ENCODE assay signal across 12 cellular contexts in the genomic region with DNA sequence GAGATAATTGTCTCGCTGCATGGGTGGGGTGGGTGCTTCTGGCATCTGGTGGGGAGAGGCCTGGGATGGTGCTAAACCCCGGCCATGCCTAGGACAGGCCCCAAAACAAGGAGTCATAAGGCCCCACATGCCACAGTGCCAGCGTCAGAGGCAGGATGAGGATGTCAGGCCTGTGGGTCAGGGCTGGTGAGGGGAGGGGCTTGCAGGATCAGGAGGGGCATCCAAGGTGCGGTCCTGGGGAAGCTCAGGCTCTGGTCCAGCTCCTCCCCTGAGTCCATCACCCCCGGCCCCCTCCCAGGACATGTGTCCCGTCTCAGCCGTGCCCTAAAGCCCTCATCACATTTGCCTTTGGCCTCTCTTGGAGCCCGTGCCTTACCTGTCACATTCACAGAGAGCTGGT. TPM values are rescaled to one million over a fixed set of nuclear protein-coding genes. Genes with fewer than 3 reads are reported as not detected.
DNase-seq lines count a peak whose midpoint lies in the region; ATAC-seq and TF ChIP-seq lines count a peak whose summit lies in the region.
"Not testable (repeated sequence)": the region's sequence is repeated elsewhere in the genome, so short reads cannot be mapped to it uniquely, and the experiment has no call there.
"Had no signal": no experiment of that assay in that cellular context is flagged by ENCODE, and none has a peak within 500 bp of the region (broad histone marks: within the 10 kb centered on the region; RNA-seq: fewer than 3 reads in every experiment).

No MANE protein-coding gene starts in this region.

- H3K4me2 ChIP-seq in BLaER1 treated with 17β-estradiol and CSF1 and Interleukin-3, amounts not matched to agents 10 nM and 100 nM, result peak overlapping the region; percentile 68 to 94 (median 87); a peak in 20 of 22 replicates

- H4K20me1 ChIP-seq in BLaER1 treated with 17β-estradiol and CSF1 and Interleukin-3, amounts not matched to agents 10 nM and 100 nM, result not testable (repeated sequence)

- H3K4me1 ChIP-seq in BLaER1 treated with 17β-estradiol and CSF1 and Interleukin-3, amounts not matched to agents 10 nM and 100 nM, result peaks cover 12 to 58% (median 44%) of the 10 kb centered on the region in 10 experiments

- H3K27ac Mint-ChIP-seq in activated CD4-positive, alpha-beta T cell treated with anti-CD3 and anti-CD28 coated beads for 36 hours, result not testable (repeated sequence)
- H3K27ac Mint-ChIP-seq in activated CD8-positive, alpha-beta T cell treated with anti-CD3 and anti-CD28 coated beads, Interleukin-2, amount 10 ng/mL, durations not matched to agents 7 days and 5 days, result peak overlapping the region; percentile 87
- peak overlapping the region; percentile 64 for H3K27ac Mint-ChIP-seq in activated T-helper 1 cell treated with anti-CD3 and anti-CD28 coated beads, Interleukin-12 subunit alpha, Interleukin-12 subunit beta, Interleukin-2, Interleukin-4 antibody, amounts not matched to agents 30 ng/mL and 10 ng/mL and 1 ng/mL, durations not matched to agents 14 hours and 24 hours and 36 hours
- peak overlapping the region; percentile 89 for H3K27ac Mint-ChIP-seq in activated naive CD8-positive, alpha-beta T cell treated with anti-CD3 and anti-CD28 coated beads, Interleukin-2, amount 10 ng/mL, durations not matched to agents 7 days and 5 days
- peak overlapping the region in 1 of 2 donors; percentile 59 for H3K27ac Mint-ChIP-seq in natural killer cell
- peak overlapping the region; percentile 62 for H3K27ac Mint-ChIP-seq in stimulated activated naive B cell treated with anti-CD40 and anti-IgM and Interleukin-4, amounts not matched to agents 10 μg/mL and 1 μg/mL and 100 μg/mL, for 72 hours

- H3K27me3 Mint-ChIP-seq in activated CD4-positive, alpha-beta T cell treated with anti-CD3 and anti-CD28 coated beads for 36 hours; activated CD8-positive, alpha-beta T cell treated with anti-CD3 and anti-CD28 coated beads, Interleukin-2, amount 10 ng/mL, durations not matched to agents 7 days and 5 days (ENCODE audit: low read depth); activated naive CD8-positive, alpha-beta T cell treated with anti-CD3 and anti-CD28 coated beads, Interleukin-2, amount 10 ng/mL, durations not matched to agents 7 days and 5 days; natural killer cell (ENCODE audit: low read depth in 2 of 2): not testable (repeated sequence)
- peaks cover 15% of the 10 kb centered on the region for H3K27me3 Mint-ChIP-seq in activated T-helper 1 cell treated with anti-CD3 and anti-CD28 coated beads, Interleukin-12 subunit alpha, Interleukin-12 subunit beta, Interleukin-2, Interleukin-4 antibody, amounts not matched to agents 30 ng/mL and 10 ng/mL and 1 ng/mL, durations not matched to agents 14 hours and 24 hours and 36 hours (ENCODE audit: insufficient read depth)
- H3K27me3 Mint-ChIP-seq in stimulated activated naive B cell treated with anti-CD40 and anti-IgM and Interleukin-4, amounts not matched to agents 10 μg/mL and 1 μg/mL and 100 μg/mL, for 72 hours, result peaks cover 21 to 27% of the 10 kb centered on the region in 2 donors

- not testable (repeated sequence) for DNase-seq in activated CD4-positive, alpha-beta T cell treated with anti-CD3 and anti-CD28 coated beads for 36 hours; activated CD8-positive, alpha-beta T cell treated with anti-CD3 and anti-CD28 coated beads, Interleukin-2, amount 10 ng/mL, durations not matched to agents 7 days and 5 days; activated T-helper 1 cell treated with anti-CD3 and anti-CD28 coated beads, Interleukin-12 subunit alpha, Interleukin-12 subunit beta, Interleukin-2, Interleukin-4 antibody, amounts not matched to agents 30 ng/mL and 10 ng/mL and 1 ng/mL, durations not matched to agents 14 hours and 24 hours and 36 hours (ENCODE audit: low spot score); activated naive CD8-positive, alpha-beta T cell treated with anti-CD3 and anti-CD28 coated beads, Interleukin-2, amount 10 ng/mL, durations not matched to agents 7 days and 5 days; natural killer cell; stimulated activated naive B cell treated with anti-CD40 and anti-IgM and Interleukin-4, amounts not matched to agents 10 μg/mL and 1 μg/mL and 100 μg/mL, for 72 hours

- CTCF ChIA-PET in activated CD4-positive, alpha-beta T cell treated with anti-CD3 and anti-CD28 coated beads for 36 hours (lab: Charles Lee), result interaction anchor here (0.8 kb wide), 1 partner anchor 28 kb away, joined by 3 read pairs; no protein-coding TSS in a partner anchor
- CTCF ChIA-PET in activated CD8-positive, alpha-beta T cell treated with anti-CD3 and anti-CD28 coated beads, Interleukin-2, amount 10 ng/mL, durations not matched to agents 7 days and 5 days (lab: Charles Lee), result interaction anchor here (1.2 to 1.6 kb wide), 2 partner anchors 13 to 15 kb away, joined by 3 read pairs; no protein-coding TSS in a partner anchor

- not testable (repeated sequence) for H3K27me3 ChIP-seq in BLaER1 treated with 17β-estradiol and CSF1 and Interleukin-3, amounts not matched to agents 10 nM and 100 nM

- not testable (repeated sequence) for H3K9me3 Mint-ChIP-seq in activated CD4-positive, alpha-beta T cell treated with anti-CD3 and anti-CD28 coated beads for 36 hours (ENCODE audit: low read depth); activated CD8-positive, alpha-beta T cell treated with anti-CD3 and anti-CD28 coated beads, Interleukin-2, amount 10 ng/mL, durations not matched to agents 7 days and 5 days (ENCODE audit: insufficient read depth); activated naive CD8-positive, alpha-beta T cell treated with anti-CD3 and anti-CD28 coated beads, Interleukin-2, amount 10 ng/mL, durations not matched to agents 7 days and 5 days; natural killer cell; stimulated activated naive B cell treated with anti-CD40 and anti-IgM and Interleukin-4, amounts not matched to agents 10 μg/mL and 1 μg/mL and 100 μg/mL, for 72 hours
- H3K9me3 Mint-ChIP-seq in activated T-helper 1 cell treated with anti-CD3 and anti-CD28 coated beads, Interleukin-12 subunit alpha, Interleukin-12 subunit beta, Interleukin-2, Interleukin-4 antibody, amounts not matched to agents 30 ng/mL and 10 ng/mL and 1 ng/mL, durations not matched to agents 14 hours and 24 hours and 36 hours, result peaks cover 14% of the 10 kb centered on the region

- POLR2A ChIA-PET in activated CD4-positive, alpha-beta T cell treated with anti-CD3 and anti-CD28 coated beads for 36 hours (lab: Charles Lee); activated CD8-positive, alpha-beta T cell treated with anti-CD3 and anti-CD28 coated beads, Interleukin-2, amount 10 ng/mL, durations not matched to agents 7 days and 5 days (lab: Charles Lee); activated naive CD8-positive, alpha-beta T cell treated with anti-CD3 and anti-CD28 coated beads, Interleukin-2, amount 10 ng/mL, durations not matched to agents 7 days and 5 days (lab: Charles Lee): not testable (repeated sequence)

- H3K4me3 ChIP-seq in BLaER1 treated with 17β-estradiol and CSF1 and Interleukin-3, amounts not matched to agents 10 nM and 100 nM, result peak overlapping the region in 1 of 10 experiments; percentile 29; a peak in 1 of 20 replicates

- H3K4me3 Mint-ChIP-seq in activated CD4-positive, alpha-beta T cell treated with anti-CD3 and anti-CD28 coated beads for 36 hours, result peak overlapping the region; percentile 44
- H3K4me3 Mint-ChIP-seq in activated CD8-positive, alpha-beta T cell treated with anti-CD3 and anti-CD28 coated beads, Interleukin-2, amount 10 ng/mL, durations not matched to agents 7 days and 5 days, result peak overlapping the region; percentile 56
- peak overlapping the region; percentile 54 for H3K4me3 Mint-ChIP-seq in activated T-helper 1 cell treated with anti-CD3 and anti-CD28 coated beads, Interleukin-12 subunit alpha, Interleukin-12 subunit beta, Interleukin-2, Interleukin-4 antibody, amounts not matched to agents 30 ng/mL and 10 ng/mL and 1 ng/mL, durations not matched to agents 14 hours and 24 hours and 36 hours
- H3K4me3 Mint-ChIP-seq in activated naive CD8-positive, alpha-beta T cell treated with anti-CD3 and anti-CD28 coated beads, Interleukin-2, amount 10 ng/mL, durations not matched to agents 7 days and 5 days, result peak overlapping the region; percentile 80
- H3K4me3 Mint-ChIP-seq in natural killer cell, result peak overlapping the region; percentile 53
- not testable (repeated sequence) for H3K4me3 Mint-ChIP-seq in stimulated activated naive B cell treated with anti-CD40 and anti-IgM and Interleukin-4, amounts not matched to agents 10 μg/mL and 1 μg/mL and 100 μg/mL, for 72 hours

- intact Hi-C loops in activated CD4-positive, alpha-beta T cell treated with anti-CD3 and anti-CD28 coated beads for 36 hours (cut with DNase I, micrococcal nuclease); activated T-helper 1 cell treated with anti-CD3 and anti-CD28 coated beads, Interleukin-12 subunit alpha, Interleukin-12 subunit beta, Interleukin-2, Interleukin-4 antibody, amounts not matched to agents 30 ng/mL and 10 ng/mL and 1 ng/mL, durations not matched to agents 14 hours and 24 hours and 36 hours (cut with micrococcal nuclease); natural killer cell (cut with micrococcal nuclease): not testable (repeated sequence)

- not testable (repeated sequence) for TF ChIP-seq CTCF in natural killer cell (IDR thresholded peaks at IDR 0.05)

- peaks cover 0 to 24% (median 0%) of the 10 kb centered on the region in 11 experiments; a peak in 10 of 22 replicates for H3K9me3 ChIP-seq in BLaER1 treated with 17β-estradiol and CSF1 and Interleukin-3, amounts not matched to agents 10 nM and 100 nM (replicated peaks in 1 of 11)
- peaks cover 10% of the 10 kb centered on the region for H3K9me3 ChIP-seq in KOPT-K1 (ENCODE audit: insufficient read depth, low read length, poor library complexity, severe bottlenecking)

- H3K36me3 Mint-ChIP-seq in activated CD4-positive, alpha-beta T cell treated with anti-CD3 and anti-CD28 coated beads for 36 hours (ENCODE audit: low read depth); activated CD8-positive, alpha-beta T cell treated with anti-CD3 and anti-CD28 coated beads, Interleukin-2, amount 10 ng/mL, durations not matched to agents 7 days and 5 days (ENCODE audit: low read depth); activated T-helper 1 cell treated with anti-CD3 and anti-CD28 coated beads, Interleukin-12 subunit alpha, Interleukin-12 subunit beta, Interleukin-2, Interleukin-4 antibody, amounts not matched to agents 30 ng/mL and 10 ng/mL and 1 ng/mL, durations not matched to agents 14 hours and 24 hours and 36 hours (ENCODE audit: low read depth); activated naive CD8-positive, alpha-beta T cell treated with anti-CD3 and anti-CD28 coated beads, Interleukin-2, amount 10 ng/mL, durations not matched to agents 7 days and 5 days; natural killer cell; stimulated activated naive B cell treated with anti-CD40 and anti-IgM and Interleukin-4, amounts not matched to agents 10 μg/mL and 1 μg/mL and 100 μg/mL, for 72 hours: not testable (repeated sequence)

- peak overlapping the region in 1 of 11 experiments; percentile 50; a peak in 1 of 22 replicates for H3K27ac ChIP-seq in BLaER1 treated with 17β-estradiol and CSF1 and Interleukin-3, amounts not matched to agents 10 nM and 100 nM
- peak overlapping the region; percentile 61 for H3K27ac ChIP-seq in KOPT-K1 (ENCODE audit: low read depth, low read length, poor library complexity, severe bottlenecking)

- not testable (repeated sequence) for H3K36me3 ChIP-seq in BLaER1 treated with 17β-estradiol and CSF1 and Interleukin-3, amounts not matched to agents 10 nM and 100 nM; KOPT-K1 (ENCODE audit: insufficient read depth, low read length)

- ATAC-seq in activated CD4-positive, alpha-beta T cell treated with anti-CD3 and anti-CD28 coated beads for 36 hours; stimulated activated naive B cell treated with anti-CD40 and anti-IgM and Interleukin-4, amounts not matched to agents 10 μg/mL and 1 μg/mL and 100 μg/mL, for 72 hours (replicated peaks): not testable (repeated sequence)
- peak; percentile 50 for ATAC-seq in activated CD8-positive, alpha-beta T cell treated with anti-CD3 and anti-CD28 coated beads, Interleukin-2, amount 10 ng/mL, durations not matched to agents 7 days and 5 days
- ATAC-seq in activated naive CD8-positive, alpha-beta T cell treated with anti-CD3 and anti-CD28 coated beads, Interleukin-2, amount 10 ng/mL, durations not matched to agents 7 days and 5 days (ENCODE audit: low read depth), result peak; percentile 31
- peak in 1 of 3 donors; percentile 21 for ATAC-seq in natural killer cell

- not testable (repeated sequence) for H3K9ac ChIP-seq in BLaER1 treated with 17β-estradiol and CSF1 and Interleukin-3, amounts not matched to agents 10 nM and 100 nM

- H3K4me1 Mint-ChIP-seq in activated CD4-positive, alpha-beta T cell treated with anti-CD3 and anti-CD28 coated beads for 36 hours, result peaks cover 11% of the 10 kb centered on the region
- H3K4me1 Mint-ChIP-seq in activated CD8-positive, alpha-beta T cell treated with anti-CD3 and anti-CD28 coated beads, Interleukin-2, amount 10 ng/mL, durations not matched to agents 7 days and 5 days (ENCODE audit: low read depth), result peaks cover 35% of the 10 kb centered on the region
- H3K4me1 Mint-ChIP-seq in activated T-helper 1 cell treated with anti-CD3 and anti-CD28 coated beads, Interleukin-12 subunit alpha, Interleukin-12 subunit beta, Interleukin-2, Interleukin-4 antibody, amounts not matched to agents 30 ng/mL and 10 ng/mL and 1 ng/mL, durations not matched to agents 14 hours and 24 hours and 36 hours (ENCODE audit: low read depth), result peaks cover 24% of the 10 kb centered on the region
- peaks cover 22% of the 10 kb centered on the region for H3K4me1 Mint-ChIP-seq in activated naive CD8-positive, alpha-beta T cell treated with anti-CD3 and anti-CD28 coated beads, Interleukin-2, amount 10 ng/mL, durations not matched to agents 7 days and 5 days
- peaks cover 7 to 15% of the 10 kb centered on the region in 2 donors for H3K4me1 Mint-ChIP-seq in natural killer cell
- peaks cover 14 to 23% of the 10 kb centered on the region in 2 donors for H3K4me1 Mint-ChIP-seq in stimulated activated naive B cell treated with anti-CD40 and anti-IgM and Interleukin-4, amounts not matched to agents 10 μg/mL and 1 μg/mL and 100 μg/mL, for 72 hours

RNA-seq across cellular contexts. Expression of gene SIGLEC12, which starts 0.7 kb away (rescaled TPM):
- total RNA-seq in activated CD4-positive, alpha-beta T cell treated with anti-CD3 and anti-CD28 coated beads for 36 hours, result 1 to 10 TPM; 1.2 to 1.9 TPM
- under 1 TPM; 0.34 to 0.53 TPM for total RNA-seq in activated CD8-positive, alpha-beta T cell treated with anti-CD3 and anti-CD28 coated beads, Interleukin-2, amount 10 ng/mL, durations not matched to agents 7 days and 5 days
- total RNA-seq in activated T-helper 1 cell treated with anti-CD3 and anti-CD28 coated beads, Interleukin-12 subunit alpha, Interleukin-12 subunit beta, Interleukin-2, Interleukin-4 antibody, amounts not matched to agents 30 ng/mL and 10 ng/mL and 1 ng/mL, durations not matched to agents 14 hours and 24 hours and 36 hours, result 0.52 and 0.54 TPM in 2 replicates
- 1 to 10 TPM; 3.7 to 5.3 TPM for total RNA-seq in activated naive CD8-positive, alpha-beta T cell treated with anti-CD3 and anti-CD28 coated beads, Interleukin-2, amount 10 ng/mL, durations not matched to agents 7 days and 5 days
- under 1 TPM in 2 of 3 donors, not detected in 1; 0.50 to 0.57 TPM for total RNA-seq in natural killer cell
- total RNA-seq: CD4-positive, alpha-beta memory T cell; G401; GM23248 had no signal

RNA-seq across cellular contexts. Expression of gene CEACAM18, which starts 22.6 kb away (rescaled TPM):
- not detected for total RNA-seq in activated CD4-positive, alpha-beta T cell treated with anti-CD3 and anti-CD28 coated beads for 36 hours
- total RNA-seq in activated CD8-positive, alpha-beta T cell treated with anti-CD3 and anti-CD28 coated beads, Interleukin-2, amount 10 ng/mL, durations not matched to agents 7 days and 5 days, result not detected
- not detected in 2 replicates for total RNA-seq in activated T-helper 1 cell treated with anti-CD3 and anti-CD28 coated beads, Interleukin-12 subunit alpha, Interleukin-12 subunit beta, Interleukin-2, Interleukin-4 antibody, amounts not matched to agents 30 ng/mL and 10 ng/mL and 1 ng/mL, durations not matched to agents 14 hours and 24 hours and 36 hours
- not detected for total RNA-seq in activated naive CD8-positive, alpha-beta T cell treated with anti-CD3 and anti-CD28 coated beads, Interleukin-2, amount 10 ng/mL, durations not matched to agents 7 days and 5 days
- not detected for total RNA-seq in natural killer cell
- total RNA-seq: CD4-positive, alpha-beta memory T cell; G401; GM12878; GM23248 had no signal

RNA-seq across cellular contexts. Expression of gene SIGLEC6, which starts 30.5 kb away (rescaled TPM):
- total RNA-seq in activated CD4-positive, alpha-beta T cell treated with anti-CD3 and anti-CD28 coated beads for 36 hours, result not detected
- total RNA-seq in activated CD8-positive, alpha-beta T cell treated with anti-CD3 and anti-CD28 coated beads, Interleukin-2, amount 10 ng/mL, durations not matched to agents 7 days and 5 days, result under 1 TPM in 1 of 2 experiments, not detected in 1; 0.29 TPM
- 0.98 and 1.6 TPM in 2 replicates for total RNA-seq in activated T-helper 1 cell treated with anti-CD3 and anti-CD28 coated beads, Interleukin-12 subunit alpha, Interleukin-12 subunit beta, Interleukin-2, Interleukin-4 antibody, amounts not matched to agents 30 ng/mL and 10 ng/mL and 1 ng/mL, durations not matched to agents 14 hours and 24 hours and 36 hours
- not detected for total RNA-seq in activated naive CD8-positive, alpha-beta T cell treated with anti-CD3 and anti-CD28 coated beads, Interleukin-2, amount 10 ng/mL, durations not matched to agents 7 days and 5 days
- 1 to 10 TPM in 1 of 3 donors, under 1 TPM in 2; 0.25 to 2.4 (median 0.59) TPM for total RNA-seq in natural killer cell
- total RNA-seq: CD4-positive, alpha-beta memory T cell; G401; GM23248 had no signal

RNA-seq across cellular contexts. Expression of gene SIGLEC8, which starts 42.7 kb away (rescaled TPM):
- not detected for total RNA-seq in activated CD4-positive, alpha-beta T cell treated with anti-CD3 and anti-CD28 coated beads for 36 hours
- total RNA-seq in activated CD8-positive, alpha-beta T cell treated with anti-CD3 and anti-CD28 coated beads, Interleukin-2, amount 10 ng/mL, durations not matched to agents 7 days and 5 days, result not detected
- total RNA-seq in activated T-helper 1 cell treated with anti-CD3 and anti-CD28 coated beads, Interleukin-12 subunit alpha, Interleukin-12 subunit beta, Interleukin-2, Interleukin-4 antibody, amounts not matched to agents 30 ng/mL and 10 ng/mL and 1 ng/mL, durations not matched to agents 14 hours and 24 hours and 36 hours, result 0.10 and 0.13 TPM in 2 replicates
- not detected for total RNA-seq in activated naive CD8-positive, alpha-beta T cell treated with anti-CD3 and anti-CD28 coated beads, Interleukin-2, amount 10 ng/mL, durations not matched to agents 7 days and 5 days
- total RNA-seq in natural killer cell, result not detected
- total RNA-seq: CD4-positive, alpha-beta memory T cell; G401; GM12878; GM23248 had no signal
